ENCODE assay signal across 20 cellular contexts in genomic region chr2:86280191-86280667, GRCh38. TPM values are rescaled to one million over a fixed set of nuclear protein-coding genes. Genes with fewer than 3 reads are reported as not detected.
A peak's percentile ranks its signal among the peaks of the same experiment; 100 is the strongest.
DNase-seq lines count a peak whose midpoint lies in the region; ATAC-seq and TF ChIP-seq lines count a peak whose summit lies in the region.
"Had no signal": no experiment of that assay in that cellular context is flagged by ENCODE, and none has a peak within 500 bp of the region (broad histone marks: within the 10 kb centered on the region; RNA-seq: fewer than 3 reads in every experiment).

No MANE protein-coding gene starts in this region.

- intact Hi-C loops in left lung (cut with DNase I) = no loop called here

- 81 to 85% methylated on average over 4 to 5 of the region's 5 CpGs for WGBS in endodermal cell (ENCODE audit: insufficient coverage in 1 of 2, insufficient read length in 1 of 2), 2 experiments

- H3K27ac Mint-ChIP-seq in brain (peak overlapping the region; percentile 63 to 100 (median 93)), endodermal cell (no peak overlapping the region)
- H3K27ac Mint-ChIP-seq: activated CD4-positive, alpha-beta T cell treated with anti-CD3 and anti-CD28 coated beads, Interleukin-2, amount 10 ng/mL, durations not matched to agents 7 days and 5 days; activated naive CD8-positive, alpha-beta T cell treated with anti-CD3 and anti-CD28 coated beads, Interleukin-2, amount 50 U/mL, for 24 hours; activated T-cell treated with anti-CD3 and anti-CD28 coated beads, Interleukin-2, amount 50 U/mL, for 72 hours had no signal

- no peak for TF ChIP-seq CTCF in brain (conservative IDR thresholded peaks at IDR 0.05)
- TF ChIP-seq CTCF in left lung (IDR thresholded peaks at IDR 0.05) = no peak
- no peak for TF ChIP-seq CTCF in endodermal cell (conservative IDR thresholded peaks at IDR 0.05)

- H3K36me3 Mint-ChIP-seq in brain (peaks cover 42% of the 10 kb centered on the region), endodermal cell (ENCODE audit: low read depth) (no peaks in the 10 kb centered on the region)

- no peaks in the 10 kb centered on the region for H3K9me3 Mint-ChIP-seq in brain
- H3K9me3 Mint-ChIP-seq in endodermal cell = no peaks in the 10 kb centered on the region
- H3K9me3 Mint-ChIP-seq: activated CD4-positive, alpha-beta T cell treated with anti-CD3 and anti-CD28 coated beads, Interleukin-2, amount 10 ng/mL, durations not matched to agents 7 days and 5 days; activated naive CD8-positive, alpha-beta T cell treated with anti-CD3 and anti-CD28 coated beads, Interleukin-2, amount 50 U/mL, for 24 hours; activated T-cell treated with anti-CD3 and anti-CD28 coated beads, Interleukin-2, amount 50 U/mL, for 72 hours had no signal

- no peak overlapping the region for H3K4me3 ChIP-seq in left lung
- peak overlapping the region in 1 of 3 donors; percentile 21 for H3K4me3 ChIP-seq in skeletal muscle tissue (ENCODE audit: low read length in 3 of 3)
- no peak overlapping the region for H3K4me3 ChIP-seq in endodermal cell (ENCODE audit: low read length)
- H3K4me3 ChIP-seq: BLaER1, ovary, SJSA1 had no signal

- peak; percentile 91 for DNase-seq in LHCN-M2 (ENCODE audit: low read depth)
- DNase-seq in left lung = no peak
- DNase-seq in NCI-H1436 (lab: John Stamatoyannopoulos, UW) = no peak
- DNase-seq in endodermal cell = no peak
- no peak for DNase-seq in cerebellar nuclear complex (lab: John Stamatoyannopoulos, UW)
- DNase-seq: activated CD4-positive, alpha-beta T cell treated with anti-CD3 and anti-CD28 coated beads, Interleukin-2, amount 10 ng/mL, durations not matched to agents 7 days and 5 days; activated naive CD8-positive, alpha-beta T cell treated with anti-CD3 and anti-CD28 coated beads, Interleukin-2, amount 50 U/mL, for 24 hours; activated T-cell treated with anti-CD3 and anti-CD28 coated beads, Interleukin-2, amount 50 U/mL, for 72 hours; DMS53; KG1; mesendoderm; NCI-H1105 treated with DMSO at 0.1 percent for 48 hours; NCI-H2227 treated with DMSO at 0.1 percent for 48 hours; ovary had no signal

- H3K9ac ChIP-seq in skeletal muscle tissue (ENCODE audit: low read depth in 1 of 3, low read length in 3 of 3) (peak overlapping the region in 2 of 3 donors; percentile 34 to 57), endodermal cell (ENCODE audit: extremely low read depth, low read length, poor library complexity, severe bottlenecking) (no peak overlapping the region)
- H3K9ac ChIP-seq: BLaER1 had no signal

- peaks cover 67% of the 10 kb centered on the region for H3K4me1 Mint-ChIP-seq in brain
- H3K4me1 Mint-ChIP-seq in endodermal cell = peaks cover 21% of the 10 kb centered on the region
- H3K4me1 Mint-ChIP-seq: activated CD4-positive, alpha-beta T cell treated with anti-CD3 and anti-CD28 coated beads, Interleukin-2, amount 10 ng/mL, durations not matched to agents 7 days and 5 days had no signal

- H3K4me3 Mint-ChIP-seq in brain (peak overlapping the region in 2 of 5 experiments; percentile 7 to 69), endodermal cell (no peak overlapping the region)
- H3K4me3 Mint-ChIP-seq: activated CD4-positive, alpha-beta T cell treated with anti-CD3 and anti-CD28 coated beads, Interleukin-2, amount 10 ng/mL, durations not matched to agents 7 days and 5 days; activated naive CD8-positive, alpha-beta T cell treated with anti-CD3 and anti-CD28 coated beads, Interleukin-2, amount 50 U/mL, for 24 hours; activated T-cell treated with anti-CD3 and anti-CD28 coated beads, Interleukin-2, amount 50 U/mL, for 72 hours had no signal

- H3K27me3 Mint-ChIP-seq in brain = no peaks in the 10 kb centered on the region
- H3K27me3 Mint-ChIP-seq in endodermal cell (ENCODE audit: insufficient read depth) = peaks cover 75% of the 10 kb centered on the region

- H3K36me3 ChIP-seq in left lung (no peaks in the 10 kb centered on the region), skeletal muscle tissue (ENCODE audit: control insufficient read depth in 3 of 3, insufficient read depth in 3 of 3, low read length in 3 of 3) (peaks cover 0 to 3% (median 0%) of the 10 kb centered on the region in 3 donors), endodermal cell (ENCODE audit: control insufficient read depth, insufficient read depth, low read length) (no peaks in the 10 kb centered on the region)
- H3K36me3 ChIP-seq: BLaER1, ovary, SJSA1 had no signal

- no peaks in the 10 kb centered on the region for H3K27me3 ChIP-seq in left lung
- no peaks in the 10 kb centered on the region for H3K27me3 ChIP-seq in skeletal muscle tissue (ENCODE audit: control insufficient read depth in 3 of 3, insufficient read depth in 3 of 3, low read length in 3 of 3)
- peaks cover 88% of the 10 kb centered on the region for H3K27me3 ChIP-seq in endodermal cell (ENCODE audit: control insufficient read depth, insufficient read depth, low read length, poor library complexity, severe bottlenecking)
- H3K27me3 ChIP-seq: BLaER1, ovary had no signal

- H3K27ac ChIP-seq in left lung (no peak overlapping the region), skeletal muscle tissue (ENCODE audit: low read depth, low read length) (peak overlapping the region; percentile 1), endodermal cell (ENCODE audit: low read depth, low read length) (no peak overlapping the region)
- H3K27ac ChIP-seq: BLaER1, HL-60, ovary, SJSA1 had no signal

- H3K4me1 ChIP-seq in left lung (no peaks in the 10 kb centered on the region), skeletal muscle tissue (ENCODE audit: control insufficient read depth in 3 of 3, insufficient read depth in 3 of 3, low read length in 3 of 3) (peaks cover 48 to 65% (median 52%) of the 10 kb centered on the region in 3 donors), endodermal cell (ENCODE audit: control insufficient read depth, insufficient read depth, low read length) (peaks cover 7% of the 10 kb centered on the region)
- H3K4me1 ChIP-seq: BLaER1, SJSA1 had no signal

- H3K9me3 ChIP-seq in left lung (no peaks in the 10 kb centered on the region), skeletal muscle tissue (ENCODE audit: control insufficient read depth in 3 of 3, low read length in 3 of 3) (no peaks in the 10 kb centered on the region), endodermal cell (ENCODE audit: control insufficient read depth, low read length) (no peaks in the 10 kb centered on the region)
- H3K9me3 ChIP-seq: BLaER1, ovary, SJSA1 had no signal

- peak; percentile 61 for ATAC-seq in left lung
- ATAC-seq in HG02759 (IDR thresholded peaks at IDR 0.05; ENCODE audit: unreplicated experiment) = no peak
- ATAC-seq: activated naive CD8-positive, alpha-beta T cell treated with anti-CD3 and anti-CD28 coated beads, Interleukin-2, amount 50 U/mL, for 24 hours; activated T-cell treated with anti-CD3 and anti-CD28 coated beads, Interleukin-2, amount 50 U/mL, for 72 hours had no signal

RNA-seq across cellular contexts. Expression of gene REEP1, which starts 57.2 kb away (rescaled TPM):
- 0.38 and 0.52 TPM in 2 replicates for total RNA-seq in LHCN-M2 (2014; rRNA removed)
- polyA plus RNA-seq in LHCN-M2 (2012) = 0.47 TPM
- polyA plus RNA-seq in brain (ENCODE audit: insufficient read depth, low read depth, low replicate concordance) = 12.1 TPM
- total RNA-seq in left lung = 1 to 10 TPM; 4.8 to 8.0 TPM
- 24.0 TPM for total RNA-seq in skeletal muscle tissue
- total RNA-seq in endodermal cell = 1 to 10 TPM; 2.9 to 3.8 TPM
- 5.9 TPM for polyA plus RNA-seq in endodermal cell (2013, experiment 1 of 2)
- 4.2 TPM for polyA plus RNA-seq in endodermal cell (2013, experiment 2 of 2)
